8 cellular contexts compared by ENCODE assay signal in the genomic region with DNA sequence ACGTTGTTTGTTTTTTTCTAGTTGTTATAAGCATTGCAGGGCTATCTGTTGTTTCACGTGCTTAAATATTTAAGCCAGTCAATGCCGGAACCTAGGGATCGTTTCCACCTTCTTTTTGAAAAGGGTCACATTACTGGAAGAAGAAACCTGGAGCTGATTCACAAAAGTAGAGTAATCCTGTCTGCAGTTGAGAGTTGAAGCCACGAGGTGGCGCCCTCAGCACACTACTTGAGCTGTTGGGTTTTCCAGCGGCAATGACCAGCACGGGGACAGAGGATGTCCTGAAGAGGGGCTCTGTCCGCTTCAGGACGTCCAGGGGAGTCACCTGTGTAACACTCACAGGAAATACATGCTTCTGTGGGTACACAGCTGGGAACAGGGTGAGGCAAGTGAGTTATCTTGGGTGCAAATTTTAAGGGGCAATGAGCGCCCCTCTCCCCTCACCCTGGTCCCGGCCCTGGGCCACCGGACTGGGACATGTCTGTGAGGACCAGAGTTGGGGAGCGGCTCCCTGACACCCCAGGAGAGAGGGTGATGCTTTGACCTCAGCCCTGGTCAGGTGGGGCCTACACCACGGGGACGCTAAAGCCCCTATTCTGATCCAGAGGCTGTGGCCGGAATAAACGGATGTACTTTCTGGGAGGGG. TPM values are rescaled to one million over a fixed set of nuclear protein-coding genes. Genes with fewer than 3 reads are reported as not detected.
DNase-seq lines count a peak whose midpoint lies in the region; ATAC-seq and TF ChIP-seq lines count a peak whose summit lies in the region.

No MANE protein-coding gene starts in this region.

- H3K4me1 ChIP-seq in BE2C, result no peaks in the 10 kb centered on the region
- H3K4me1 ChIP-seq in HAP-1, result peaks cover 3% of the 10 kb centered on the region; the same call in 1 of the 2 replicates

- DNase-seq in BE2C (peak; percentile 72), HAP-1 (ENCODE audit: low spot score in 2 of 2) (peak; percentile 50 to 78), NCI-H748 (lab: John Stamatoyannopoulos, UW; ENCODE audit: unreplicated experiment) (peak; percentile 67), myocyte (ENCODE audit: low read depth) (peak; percentile 79), stromal cell of bone marrow (ENCODE audit: low read depth) (peak; percentile 29)
- DNase-seq in activated CD8-positive, alpha-beta memory T cell treated with anti-CD3 and anti-CD28 coated beads, Interleukin-2, amount 50 U/mL, for 24 hours (ENCODE audit: extremely low read depth), result peak; percentile 23

- no peaks in the 10 kb centered on the region for H3K9me3 ChIP-seq in BE2C
- no peaks in the 10 kb centered on the region for H3K9me3 ChIP-seq in HAP-1

- TF ChIP-seq CTCF in BE2C (IDR thresholded peaks at IDR 0.05; ENCODE audit: low read depth, low read length), result peak; percentile 88

- H3K36me3 ChIP-seq in BE2C (no peaks in the 10 kb centered on the region), HAP-1 (replicated peaks) (no peaks in the 10 kb centered on the region)

- peaks cover 12% of the 10 kb centered on the region; the same call in 1 of the 2 replicates for H3K27me3 ChIP-seq in BE2C
- H3K27me3 ChIP-seq in HAP-1 (ENCODE audit: low read depth), result no peaks in the 10 kb centered on the region

- no peak overlapping the region for H3K4me3 ChIP-seq in BE2C (ENCODE audit: low read depth, low read length)
- H3K4me3 ChIP-seq in HAP-1, result no peak overlapping the region

- in situ Hi-C loops in HAP-1 (cut with MboI; ENCODE audit: low sequenced_read_pairs), result loop anchor here (5.0 kb wide), 2 partner anchors 296 to 854 kb away; no protein-coding TSS in a partner anchor

- ATAC-seq in esophagus mucosa (peak; percentile 42), HG03460 (IDR thresholded peaks at IDR 0.05; ENCODE audit: unreplicated experiment) (no peak)

RNA-seq across cellular contexts. Expression of a gene that starts 26.3 kb away (rescaled TPM):
- polyA plus RNA-seq in BE2C (2012; ENCODE audit: insufficient read depth, insufficient read length, low read depth), result not detected
- total RNA-seq in esophagus mucosa (1.6 TPM), myocyte (0.03 TPM in 1 of 2 replicates, not detected in the other)
- polyA plus RNA-seq in myocyte (2012), result not detected

RNA-seq across cellular contexts. Expression of a gene that starts 53.5 kb away (rescaled TPM):
- polyA plus RNA-seq in BE2C (2012; ENCODE audit: insufficient read depth, insufficient read length, low read depth), result 5.8 TPM
- total RNA-seq in esophagus mucosa, result 1.6 TPM
- total RNA-seq in myocyte, result 42.8 and 46.6 TPM in 2 replicates
- 54.3 TPM for polyA plus RNA-seq in myocyte (2012)

Comparison
In these comparisons a context has a peak if more than half of its experiments do, and no peak if none do; other contexts are left out.
1. DNase-seq: peak in every context shown above with its lines; median percentile 79 in myocyte; 72 in BE2C; 67 in NCI-H748; 64 in HAP-1; 29 in stromal cell of bone marrow; 23 in activated CD8-positive, alpha-beta memory T cell treated with anti-CD3 and anti-CD28 coated beads, Interleukin-2, amount 50 U/mL, for 24 hours.
2. RNA of a gene that starts 53.5 kb away (total RNA-seq): 42.8 to 46.6 TPM in myocyte; 1.6 TPM in esophagus mucosa (single experiment); every median in the first group is over 10 times any median in the second.